11 cellular contexts compared by ENCODE assay signal in the genomic region with DNA sequence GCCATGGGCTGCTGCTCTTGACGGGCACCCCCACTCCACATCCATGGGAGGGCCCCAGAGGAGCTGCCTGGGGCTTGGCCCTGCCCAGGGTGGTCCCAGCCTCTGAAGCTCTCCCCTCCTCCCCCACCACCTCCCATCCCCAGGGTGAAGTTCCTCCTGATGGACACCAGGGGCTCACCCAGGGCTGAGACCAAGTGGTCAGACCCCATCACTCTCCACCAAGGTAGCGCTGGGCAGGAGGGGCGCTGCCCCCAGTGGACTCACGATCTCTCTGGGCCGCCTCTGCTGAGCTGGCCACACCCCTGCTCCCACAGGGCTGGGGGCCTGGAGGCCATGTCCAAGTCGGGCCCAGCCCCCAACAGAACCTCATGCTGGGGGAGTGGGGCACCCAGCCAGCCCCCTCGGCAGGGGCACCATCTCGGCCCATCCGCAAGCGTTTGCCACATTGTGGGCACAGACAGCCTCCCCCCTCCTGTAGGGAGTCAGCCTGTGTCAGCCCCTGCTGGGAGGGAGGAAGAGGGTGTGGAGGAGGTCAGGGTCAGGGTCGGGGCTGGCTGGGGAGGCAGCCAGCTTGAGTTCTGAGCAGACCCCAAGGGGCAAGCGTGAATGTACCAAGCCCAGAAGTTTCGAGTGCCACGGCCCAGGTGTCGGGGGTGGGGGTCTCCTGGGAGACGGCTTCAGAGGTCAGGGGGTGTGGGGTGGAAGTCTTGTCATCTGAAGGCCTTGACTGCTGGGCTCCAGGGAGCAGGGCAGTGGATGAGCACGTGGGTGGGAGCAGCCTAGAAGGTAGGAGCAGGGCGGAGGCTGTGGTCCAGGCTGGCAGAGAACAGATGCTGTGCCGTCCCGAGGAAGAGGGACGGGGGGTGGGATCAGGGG. TPM values are rescaled to one million over a fixed set of nuclear protein-coding genes. Genes with fewer than 3 reads are reported as not detected.
A peak's percentile ranks its signal among the peaks of the same experiment; 100 is the strongest.
DNase-seq lines count a peak whose midpoint lies in the region; ATAC-seq and TF ChIP-seq lines count a peak whose summit lies in the region.
"Had no signal": no experiment of that assay in that cellular context is flagged by ENCODE, and none has a peak within 500 bp of the region (broad histone marks: within the 10 kb centered on the region; RNA-seq: fewer than 3 reads in every experiment).

No MANE protein-coding gene starts in this region.

- H3K4me1 ChIP-seq in DND-41 (ENCODE audit: insufficient read depth, low read length), result peaks cover 5% of the 10 kb centered on the region; the same call in 1 of the 2 replicates

- H3K27ac Mint-ChIP-seq in chondrocyte (ENCODE audit: unreplicated experiment), result no peak overlapping the region
- H3K27ac Mint-ChIP-seq: T-cell had no signal

- H3K79me2 ChIP-seq in DND-41 (ENCODE audit: insufficient read depth, low read length), result no peaks in the 10 kb centered on the region

- DNase-seq in DND-41 (no peak), HT-29 (ENCODE audit: low spot score) (peak; percentile 31), chondrocyte (ENCODE audit: low spot score) (peak; percentile 80), omental fat pad (ENCODE audit: low spot score) (no peak), C1 segment of cervical spinal cord (lab: John Stamatoyannopoulos, UW) (no peak)

- no peak overlapping the region for H3K4me3 ChIP-seq in DND-41 (ENCODE audit: low read depth in 1 of 2, low read length in 2 of 2)
- H3K4me3 ChIP-seq: left lung had no signal

- H3K9me3 Mint-ChIP-seq in chondrocyte (ENCODE audit: low read depth), result no peaks in the 10 kb centered on the region
- H3K9me3 Mint-ChIP-seq: T-cell had no signal

- no peak overlapping the region for H3K27ac ChIP-seq in DND-41 (ENCODE audit: low read length)
- H3K27ac ChIP-seq: left lung had no signal

- H2AFZ ChIP-seq in DND-41 (ENCODE audit: low read depth, low read length), result no peak overlapping the region

- no peaks in the 10 kb centered on the region for H3K36me3 Mint-ChIP-seq in chondrocyte (ENCODE audit: low read depth)
- H3K36me3 Mint-ChIP-seq: T-cell had no signal

- H3K9ac ChIP-seq in DND-41 (ENCODE audit: low read depth, low read length), result no peak overlapping the region

- ATAC-seq in DND-41 (ENCODE audit: insufficient read depth, low read depth) (peak; percentile 25; the same call in 1 of the 3 replicates), omental fat pad (ENCODE audit: low FRiP score) (peak; percentile 48), HG02981 (IDR thresholded peaks at IDR 0.05; ENCODE audit: unreplicated experiment) (no peak), HG02884 (IDR thresholded peaks at IDR 0.05; ENCODE audit: unreplicated experiment) (no peak), GM19351 (IDR thresholded peaks at IDR 0.05; ENCODE audit: unreplicated experiment) (no peak)

- peaks cover 5% of the 10 kb centered on the region for H3K4me1 Mint-ChIP-seq in chondrocyte (ENCODE audit: low read depth)

- no peaks in the 10 kb centered on the region for H3K27me3 ChIP-seq in DND-41 (ENCODE audit: insufficient read depth, low read length, poor library complexity)

- no peaks in the 10 kb centered on the region for H3K27me3 Mint-ChIP-seq in chondrocyte (ENCODE audit: low read depth)
- H3K27me3 Mint-ChIP-seq: T-cell had no signal

- peak; percentile 37 for TF ChIP-seq CTCF in DND-41 (IDR thresholded peaks at IDR 0.05; ENCODE audit: borderline replicate concordance, extremely low read depth, low read length, poor library complexity, severe bottlenecking)
- TF ChIP-seq CTCF in chondrocyte (IDR thresholded peaks at IDR 0.05), result peak; percentile 66
- no peak for TF ChIP-seq CTCF in omental fat pad (IDR thresholded peaks at IDR 0.05)

- H3K9me3 ChIP-seq in DND-41 (ENCODE audit: insufficient read depth, low read length, severe bottlenecking), result no peaks in the 10 kb centered on the region
- H3K9me3 ChIP-seq: left lung had no signal

- no peak overlapping the region for H3K4me3 Mint-ChIP-seq in chondrocyte (ENCODE audit: unreplicated experiment)
- H3K4me3 Mint-ChIP-seq: T-cell had no signal

- no peak overlapping the region for H3K4me2 ChIP-seq in DND-41 (ENCODE audit: insufficient read depth, low read length)

- no peaks in the 10 kb centered on the region for H3K36me3 ChIP-seq in DND-41 (ENCODE audit: insufficient read depth, low read length)
- H3K36me3 ChIP-seq: left lung had no signal

- H4K20me1 ChIP-seq in DND-41 (ENCODE audit: insufficient read depth, low read length), result no peaks in the 10 kb centered on the region

RNA-seq across cellular contexts. Expression of a gene that starts 2.8 kb away (rescaled TPM):
- total RNA-seq in HT-29 (2014; rRNA removed; shearing (Covaris generic)), result 96.8 and 102 TPM in 2 replicates
- total RNA-seq in chondrocyte, result 0.46 to 1.4 TPM (median 0.62 TPM) in 3 replicates
- 100 to 1,000 TPM in 1 of 4 donors, 10 to 100 TPM in 2, 1 to 10 TPM in 1; 4.6 to 636 (median 52.6) TPM for total RNA-seq in omental fat pad

RNA-seq across cellular contexts. Expression of a gene that starts 29.9 kb away (rescaled TPM):
- 0.15 and 0.63 TPM in 2 replicates for total RNA-seq in HT-29 (2014; rRNA removed; shearing (Covaris generic))
- total RNA-seq in chondrocyte (0.36 TPM in 1 of 3 replicates, not detected in the others), omental fat pad (not detected)
- total RNA-seq: astrocyte had no signal

RNA-seq across cellular contexts. Expression of a gene that starts 51.7 kb away (rescaled TPM):
- 21.2 and 35.9 TPM in 2 replicates for total RNA-seq in HT-29 (2014; rRNA removed; shearing (Covaris generic))
- total RNA-seq in chondrocyte, result 10.8 to 12.8 TPM (median 11.5 TPM) in 3 replicates
- 10 to 100 TPM; 15.1 to 32.2 (median 22.1) TPM for total RNA-seq in omental fat pad

Comparison
In these comparisons a context has a peak if more than half of its experiments do, and no peak if none do; other contexts are left out.
1. ATAC-seq: peak in DND-41 (single experiment) and omental fat pad (single experiment); none in HG02981 (single experiment), HG02884 (single experiment) and GM19351 (single experiment).
2. DNase-seq: peak in HT-29 (single experiment) and chondrocyte (single experiment); none in DND-41 (single experiment), omental fat pad (single experiment) and C1 segment of cervical spinal cord (0 of 14).
3. CTCF ChIP-seq: peak in DND-41 (single experiment) and chondrocyte (single experiment); none in omental fat pad (0 of 3).